ENCODE assay signal across 16 cellular contexts in genomic region chr1:70075751-70076150, GRCh38.
DNase-seq lines count a peak whose midpoint lies in the region; ATAC-seq and TF ChIP-seq lines count a peak whose summit lies in the region.
"Had no signal": no experiment of that assay in that cellular context is flagged by ENCODE, and none has a peak within 500 bp of the region (broad histone marks: within the 10 kb centered on the region; RNA-seq: fewer than 3 reads in every experiment).

No MANE protein-coding gene starts in this region.

- H3K27me3 ChIP-seq in GM23338 (ENCODE audit: insufficient read depth) (no peaks in the 10 kb centered on the region), neural progenitor cell (peaks cover 5% of the 10 kb centered on the region)
- H3K27me3 ChIP-seq: BE2C had no signal

- H4K20me1 ChIP-seq in GM23338 (replicated peaks; ENCODE audit: insufficient read depth) (no peaks in the 10 kb centered on the region), neural progenitor cell (ENCODE audit: low read depth) (no peaks in the 10 kb centered on the region)

- peaks cover 1% of the 10 kb centered on the region for H3K27me3 Mint-ChIP-seq in GM23338 (ENCODE audit: insufficient read depth, low read depth, poor library complexity)
- H3K27me3 Mint-ChIP-seq in neural progenitor cell (ENCODE audit: insufficient read depth, low read depth), result peaks cover 2% of the 10 kb centered on the region
- no peaks in the 10 kb centered on the region for H3K27me3 Mint-ChIP-seq in effector memory CD8-positive, alpha-beta T cell

- H3K36me3 Mint-ChIP-seq in GM23338 (ENCODE audit: low read depth), result no peaks in the 10 kb centered on the region
- H3K36me3 Mint-ChIP-seq in neural progenitor cell, result no peaks in the 10 kb centered on the region
- peaks cover 3% of the 10 kb centered on the region for H3K36me3 Mint-ChIP-seq in effector memory CD8-positive, alpha-beta T cell (ENCODE audit: insufficient read depth)
- H3K36me3 Mint-ChIP-seq: CD14-positive monocyte; CD8-positive, alpha-beta T cell had no signal

- no peaks in the 10 kb centered on the region for H3K9me3 ChIP-seq in neural progenitor cell (ENCODE audit: low read depth)
- H3K9me3 ChIP-seq: A549, BE2C had no signal

- no peaks in the 10 kb centered on the region for H3K9me2 ChIP-seq in GM23338 (ENCODE audit: insufficient read depth)

- in situ Hi-C loops in astrocyte of the spinal cord (cut with HindIII; ENCODE audit: low sequenced_read_pairs), result no loop called here

- H3K36me3 ChIP-seq in GM23338 (ENCODE audit: insufficient read depth) (no peaks in the 10 kb centered on the region), neural progenitor cell (no peaks in the 10 kb centered on the region)
- H3K36me3 ChIP-seq: BE2C had no signal

- H3K9me3 Mint-ChIP-seq in GM23338 (no peaks in the 10 kb centered on the region), neural progenitor cell (no peaks in the 10 kb centered on the region)
- no peaks in the 10 kb centered on the region for H3K9me3 Mint-ChIP-seq in effector memory CD8-positive, alpha-beta T cell
- H3K9me3 Mint-ChIP-seq: CD8-positive, alpha-beta T cell; HFFc6 had no signal

- H2AFZ ChIP-seq in GM23338 (peak overlapping the region; percentile 38; the same call in 1 of the 2 replicates), neural progenitor cell (replicated peaks) (no peak overlapping the region)

- no peak overlapping the region for H3K27ac ChIP-seq in GM23338 (ENCODE audit: low read depth)
- H3K27ac ChIP-seq in neural progenitor cell, result no peak overlapping the region
- H3K27ac ChIP-seq: A549, HL-60 had no signal

- H3K4me2 ChIP-seq in GM23338 (no peak overlapping the region), neural progenitor cell (no peak overlapping the region)
- H3K4me2 ChIP-seq: A549 had no signal

- H3K4me1 Mint-ChIP-seq in GM23338, result no peaks in the 10 kb centered on the region
- H3K4me1 Mint-ChIP-seq in neural progenitor cell, result no peaks in the 10 kb centered on the region
- H3K4me1 Mint-ChIP-seq in effector memory CD8-positive, alpha-beta T cell (ENCODE audit: low read depth in 2 of 2), result no peaks in the 10 kb centered on the region
- H3K4me1 Mint-ChIP-seq: CD14-positive monocyte had no signal

- no peak overlapping the region for H3K4me3 ChIP-seq in GM23338
- H3K4me3 ChIP-seq in astrocyte of the spinal cord (ENCODE audit: low read depth, low read length), result no peak overlapping the region
- no peak overlapping the region for H3K4me3 ChIP-seq in neural progenitor cell
- H3K4me3 ChIP-seq: A549 had no signal

- H3K4me1 ChIP-seq in GM23338 (ENCODE audit: insufficient read depth) (no peaks in the 10 kb centered on the region), neural progenitor cell (no peaks in the 10 kb centered on the region)
- H3K4me1 ChIP-seq: A549, BE2C had no signal

- H3K9ac ChIP-seq in neural progenitor cell, result no peak overlapping the region

- no peaks in the 10 kb centered on the region for H3F3A ChIP-seq in GM23338 (replicated peaks; ENCODE audit: low read depth)
- H3F3A ChIP-seq in neural progenitor cell (ENCODE audit: low read depth), result no peaks in the 10 kb centered on the region

- no peaks in the 10 kb centered on the region for H3K79me2 ChIP-seq in GM23338 (replicated peaks; ENCODE audit: insufficient read depth)
- no peaks in the 10 kb centered on the region for H3K79me2 ChIP-seq in neural progenitor cell (ENCODE audit: low read depth)

- DNase-seq in GM23338 (ENCODE audit: low spot score) (no peak), NCI-H69 (lab: John Stamatoyannopoulos, UW) (peak; percentile 20), astrocyte of the spinal cord (ENCODE audit: low read depth, low spot score) (peak; percentile 63), neural progenitor cell (ENCODE audit: low spot score) (peak; percentile 13), D341Med (ENCODE audit: low spot score) (no peak), dermis blood vessel endothelial cell (no peak)
- no peak for DNase-seq in effector memory CD8-positive, alpha-beta T cell
- DNase-seq: BE2C; CD8-positive, alpha-beta T cell; COR-L47; GF-D8; HCEC 1CT; HFFc6 had no signal

- H3K27ac Mint-ChIP-seq in GM23338 (no peak overlapping the region), neural progenitor cell (peak overlapping the region; percentile 20)
- no peak overlapping the region for H3K27ac Mint-ChIP-seq in effector memory CD8-positive, alpha-beta T cell
- H3K27ac Mint-ChIP-seq: CD14-positive monocyte; CD8-positive, alpha-beta T cell; HFFc6 had no signal

- H3K4me3 Mint-ChIP-seq in GM23338 (no peak overlapping the region), neural progenitor cell (no peak overlapping the region)
- H3K4me3 Mint-ChIP-seq in effector memory CD8-positive, alpha-beta T cell, result no peak overlapping the region
- H3K4me3 Mint-ChIP-seq: CD14-positive monocyte; CD8-positive, alpha-beta T cell; HFFc6 had no signal

- TF ChIP-seq CTCF in GM23338 (conservative IDR thresholded peaks at IDR 0.05; ENCODE audit: low read depth in 2 of 2), result no peak
- no peak for TF ChIP-seq CTCF in astrocyte of the spinal cord (IDR thresholded peaks at IDR 0.05; ENCODE audit: low read depth, low read length)
- no peak for TF ChIP-seq CTCF in neural progenitor cell (IDR thresholded peaks at IDR 0.05)

- no peak for ATAC-seq in GM23338
- ATAC-seq in effector memory CD8-positive, alpha-beta T cell (replicated peaks), result no peak
- ATAC-seq: A549; CD8-positive, alpha-beta T cell had no signal

TF ChIP-seq in GM23338, 12 proteins besides CTCF, POLR2A, EP300 and RAD21 (continues in another document):
- TF ChIP-seq ZNF462 (CRISPR knock-in tag; IDR thresholded peaks at IDR 0.05), result no peak
- TF ChIP-seq ZNF114 (CRISPR knock-in tag; IDR thresholded peaks at IDR 0.05), result no peak
- no peak for TF ChIP-seq JUNB (IDR thresholded peaks at IDR 0.05; ENCODE audit: unreplicated experiment)
- TF ChIP-seq EZH2 (IDR thresholded peaks at IDR 0.05; ENCODE audit: low read depth, unreplicated experiment), result no peak

Comparison
In these comparisons a context has a peak if more than half of its experiments do, and no peak if none do; other contexts are left out.
1. DNase-seq: peak in NCI-H69 (single experiment), astrocyte of the spinal cord (single experiment) and neural progenitor cell (single experiment); none in GM23338 (single experiment), effector memory CD8-positive, alpha-beta T cell (0 of 3), D341Med (single experiment) and dermis blood vessel endothelial cell (single experiment).